In genomic region chr4:177441061-177441802, GRCh38 we compare ENCODE assay signal across 8 cellular contexts. TPM values are rescaled to one million over a fixed set of nuclear protein-coding genes. Genes with fewer than 3 reads are reported as not detected.
DNase-seq lines count a peak whose midpoint lies in the region; ATAC-seq and TF ChIP-seq lines count a peak whose summit lies in the region.

No MANE protein-coding gene starts in this region.

- H3K4me3 ChIP-seq in Jurkat, Clone E6-1 (ENCODE audit: low read length): peak overlapping the region; percentile 77
- H3K4me3 ChIP-seq in fibroblast of villous mesenchyme (ENCODE audit: low read depth, low read length): peak overlapping the region; percentile 82

- no peaks in the 10 kb centered on the region for H3K9me3 Mint-ChIP-seq in activated CD4-positive, alpha-beta memory T cell treated with anti-CD3 and anti-CD28 coated beads for 36 hours
- no peaks in the 10 kb centered on the region for H3K9me3 Mint-ChIP-seq in progenitor cell of endocrine pancreas (ENCODE audit: low read depth)

- H3K36me3 Mint-ChIP-seq in activated CD4-positive, alpha-beta memory T cell treated with anti-CD3 and anti-CD28 coated beads for 36 hours: peaks cover 27% of the 10 kb centered on the region
- peaks cover 6% of the 10 kb centered on the region for H3K36me3 Mint-ChIP-seq in progenitor cell of endocrine pancreas (ENCODE audit: insufficient read depth)

- peak overlapping the region; percentile 90 for H3K4me3 Mint-ChIP-seq in activated CD4-positive, alpha-beta memory T cell treated with anti-CD3 and anti-CD28 coated beads for 36 hours
- H3K4me3 Mint-ChIP-seq in progenitor cell of endocrine pancreas (ENCODE audit: low read depth): peak overlapping the region; percentile 80

- no peaks in the 10 kb centered on the region for H3K27me3 Mint-ChIP-seq in activated CD4-positive, alpha-beta memory T cell treated with anti-CD3 and anti-CD28 coated beads for 36 hours
- no peaks in the 10 kb centered on the region for H3K27me3 Mint-ChIP-seq in progenitor cell of endocrine pancreas

- DNase-seq in NCI-H82 (lab: John Stamatoyannopoulos, UW) (peak; percentile 42), NCI-H82 treated with DMSO at 0.1 percent for 48 hours (lab: John Stamatoyannopoulos, UW; ENCODE audit: unreplicated experiment) (no peak), fibroblast of villous mesenchyme (ENCODE audit: low read depth) (peak; percentile 59), progenitor cell of endocrine pancreas (ENCODE audit: low spot score, unreplicated experiment) (no peak), NCI-H446 treated with DMSO at 0.1 percent for 48 hours (lab: John Stamatoyannopoulos, UW) (no peak)
- DNase-seq in Jurkat, Clone E6-1 (ENCODE audit: low read depth, low spot score): peak; percentile 67
- DNase-seq in activated CD4-positive, alpha-beta memory T cell treated with anti-CD3 and anti-CD28 coated beads for 36 hours: peak; percentile 46

- intact Hi-C loops in activated CD4-positive, alpha-beta memory T cell treated with anti-CD3 and anti-CD28 coated beads for 36 hours (cut with micrococcal nuclease): loop anchor here (2.0 kb wide), 1 partner anchor 1122 kb away; the partner anchor contains the start of gene SPCS3

- TF ChIP-seq CTCF in fibroblast of villous mesenchyme (IDR thresholded peaks at IDR 0.05; ENCODE audit: insufficient read depth, low read depth, low read length) (no peak), progenitor cell of endocrine pancreas (IDR thresholded peaks at IDR 0.05; ENCODE audit: unreplicated experiment) (peak; percentile 21)

- CTCF ChIA-PET in activated CD4-positive, alpha-beta memory T cell treated with anti-CD3 and anti-CD28 coated beads for 36 hours (lab: Charles Lee): no interaction called here

- POLR2A ChIA-PET in activated CD4-positive, alpha-beta memory T cell treated with anti-CD3 and anti-CD28 coated beads for 36 hours (lab: Charles Lee): interaction anchor here (1.2 to 3.0 kb wide), 2 partner anchors 14 to 131 kb away, joined by 3 to 22 read pairs; partner anchors contain the start of gene NEIL3

- H3K4me1 Mint-ChIP-seq in activated CD4-positive, alpha-beta memory T cell treated with anti-CD3 and anti-CD28 coated beads for 36 hours (ENCODE audit: low read depth): peaks cover 18% of the 10 kb centered on the region
- peaks cover 18% of the 10 kb centered on the region for H3K4me1 Mint-ChIP-seq in progenitor cell of endocrine pancreas (ENCODE audit: low read depth)

- H3K27ac Mint-ChIP-seq in activated CD4-positive, alpha-beta memory T cell treated with anti-CD3 and anti-CD28 coated beads for 36 hours: peak overlapping the region; percentile 97
- H3K27ac Mint-ChIP-seq in progenitor cell of endocrine pancreas: peak overlapping the region; percentile 97

- peak; percentile 41 for ATAC-seq in GM21576 (IDR thresholded peaks at IDR 0.05; ENCODE audit: unreplicated experiment)

RNA-seq across cellular contexts. Expression of gene AGA, which starts 1.0 kb away (rescaled TPM):
- 14.9 TPM for polyA plus RNA-seq in Jurkat, Clone E6-1 (2012; ENCODE audit: insufficient read depth, insufficient read length)
- total RNA-seq in activated CD4-positive, alpha-beta memory T cell treated with anti-CD3 and anti-CD28 coated beads for 36 hours: 10 to 100 TPM; 22.1 to 22.5 TPM
- total RNA-seq in fibroblast of villous mesenchyme (26.3 and 65.7 TPM in 2 replicates), progenitor cell of endocrine pancreas (17.2 and 20.5 TPM in 2 replicates)

Comparison
In these comparisons a context has a peak if more than half of its experiments do, and no peak if none do; other contexts are left out.
1. DNase-seq: peak in NCI-H82 (single experiment), Jurkat, Clone E6-1 (single experiment), activated CD4-positive, alpha-beta memory T cell treated with anti-CD3 and anti-CD28 coated beads for 36 hours (single experiment) and fibroblast of villous mesenchyme (single experiment); none in NCI-H82 treated with DMSO at 0.1 percent for 48 hours (single experiment), progenitor cell of endocrine pancreas (single experiment) and NCI-H446 treated with DMSO at 0.1 percent for 48 hours (single experiment).